In the genomic region with DNA sequence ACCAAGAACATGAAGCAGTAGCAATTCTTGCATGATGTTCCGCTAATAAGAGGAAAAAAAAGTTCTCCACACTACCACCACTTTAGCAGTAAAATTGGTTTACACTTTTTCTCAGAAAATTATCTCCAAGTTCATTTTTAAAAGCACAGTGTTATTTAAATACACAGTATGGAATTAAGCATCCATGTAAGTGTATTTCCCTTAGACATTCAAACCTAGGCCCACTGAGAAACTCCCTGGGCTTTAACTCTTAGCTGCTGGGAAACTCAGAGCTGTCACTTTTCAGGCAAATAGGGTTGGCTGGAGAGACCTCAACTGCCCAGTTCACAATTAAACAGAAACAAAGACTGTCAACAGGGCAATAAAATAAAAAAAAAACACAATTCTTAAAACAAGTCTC, we compare ENCODE assay signal across 11 cellular contexts. TPM values are rescaled to one million over a fixed set of nuclear protein-coding genes. Genes with fewer than 3 reads are reported as not detected.
DNase-seq lines count a peak whose midpoint lies in the region; ATAC-seq, FAIRE-seq and TF ChIP-seq lines count a peak whose summit lies in the region.
"Had no signal": no experiment of that assay in that cellular context is flagged by ENCODE, and none has a peak within 500 bp of the region (broad histone marks: within the 10 kb centered on the region; RNA-seq: fewer than 3 reads in every experiment).

No MANE protein-coding gene starts in this region.

- H3K4me3 ChIP-seq in ascending aorta, result peak overlapping the region; percentile 88 to 95
- peak overlapping the region in 1 of 3 experiments; percentile 81; a peak in 1 of 6 replicates for H3K4me3 ChIP-seq in HepG2 (replicated peaks in 1 of 3; ENCODE audit: insufficient read depth in 1 of 3, low read depth in 2 of 3, low read length in 3 of 3)
- peak overlapping the region; percentile 93 for H3K4me3 ChIP-seq in thymus (ENCODE audit: low read length)
- H3K4me3 ChIP-seq in Caco-2 (ENCODE audit: low read depth, low read length), result no peak overlapping the region

- CTCF ChIA-PET in activated CD4-positive, alpha-beta T cell treated with anti-CD3 and anti-CD28 coated beads, Interleukin-2, amount 10 ng/mL, durations not matched to agents 7 days and 5 days (lab: Charles Lee), result no interaction called here
- CTCF ChIA-PET in HepG2 (lab: Yijun Ruan, JAX; ENCODE audit: low intra/inter-chr PET ratio, low total read pairs) (no interaction called here), Caco-2 (lab: Charles Lee) (no interaction called here)

- H3K9me3 Mint-ChIP-seq in activated CD4-positive, alpha-beta T cell treated with anti-CD3 and anti-CD28 coated beads, Interleukin-2, amount 10 ng/mL, durations not matched to agents 7 days and 5 days, result no peaks in the 10 kb centered on the region
- no peaks in the 10 kb centered on the region for H3K9me3 Mint-ChIP-seq in Caco-2 (ENCODE audit: unreplicated experiment)

- BruUV-seq in HepG2 (replicated peaks; lab: Mats Ljungman, UMichigan), result no TSS peak
- no TSS peak for BruUV-seq in Caco-2 (replicated peaks; lab: Mats Ljungman, UMichigan)

- H3K79me2 ChIP-seq in HepG2 (ENCODE audit: insufficient read depth, low read length), result peaks cover 71% of the 10 kb centered on the region

- H3K4me2 ChIP-seq in HepG2 (ENCODE audit: low read depth, low read length), result peak overlapping the region; percentile 91

- H3K27me3 ChIP-seq in ascending aorta (no peaks in the 10 kb centered on the region), HepG2 (ENCODE audit: control insufficient read depth in 1 of 2, insufficient read depth in 2 of 2, low read length in 2 of 2) (no peaks in the 10 kb centered on the region), thymus (ENCODE audit: control insufficient read depth, insufficient read depth) (no peaks in the 10 kb centered on the region), Caco-2 (replicated peaks; ENCODE audit: control insufficient read depth, insufficient read depth, low read length) (no peaks in the 10 kb centered on the region)

- H3K4me1 Mint-ChIP-seq in activated CD4-positive, alpha-beta T cell treated with anti-CD3 and anti-CD28 coated beads, Interleukin-2, amount 10 ng/mL, durations not matched to agents 7 days and 5 days, result peaks cover 47% of the 10 kb centered on the region
- H3K4me1 Mint-ChIP-seq in Caco-2 (ENCODE audit: low read depth, unreplicated experiment), result no peaks in the 10 kb centered on the region

- H3K9me3 ChIP-seq in ascending aorta (no peaks in the 10 kb centered on the region), HepG2 (ENCODE audit: low read length) (no peaks in the 10 kb centered on the region), thymus (ENCODE audit: control insufficient read depth) (no peaks in the 10 kb centered on the region), Caco-2 (no peaks in the 10 kb centered on the region)

- 94% methylated on average over 1 of the region's 1 CpG for WGBS in HepG2 (ENCODE audit: low lambda C conversion rate)
- 65% methylated on average over 1 of the region's 1 CpG for WGBS in thymus

- intact Hi-C loops in ascending aorta (cut with DNase I) (no loop called here), HepG2 (cut with micrococcal nuclease; ENCODE audit: unreplicated experiment) (no loop called here), Caco-2 (cut with micrococcal nuclease; ENCODE audit: unreplicated experiment) (no loop called here)

- H2AFZ ChIP-seq in HepG2 (ENCODE audit: low read length), result no peak overlapping the region

- H3K27ac ChIP-seq in ascending aorta (peak overlapping the region; percentile 33 to 98), HepG2 (ENCODE audit: extremely low read length, insufficient read depth, low read length) (no peak overlapping the region), thymus (ENCODE audit: low read depth) (peak overlapping the region; percentile 81)
- H3K27ac ChIP-seq: C4-2B had no signal

- H3K36me3 ChIP-seq in ascending aorta, result no peaks in the 10 kb centered on the region
- no peaks in the 10 kb centered on the region for H3K36me3 ChIP-seq in HepG2 (replicated peaks in 1 of 2; ENCODE audit: control insufficient read depth in 1 of 2, insufficient read depth in 2 of 2, low read length in 2 of 2)
- H3K36me3 ChIP-seq in thymus (ENCODE audit: control insufficient read depth, insufficient read depth), result no peaks in the 10 kb centered on the region
- no peaks in the 10 kb centered on the region for H3K36me3 ChIP-seq in Caco-2 (ENCODE audit: control insufficient read depth, insufficient read depth, low read length)

- peak overlapping the region; percentile 92 for H3K27ac Mint-ChIP-seq in activated CD4-positive, alpha-beta T cell treated with anti-CD3 and anti-CD28 coated beads, Interleukin-2, amount 10 ng/mL, durations not matched to agents 7 days and 5 days
- no peak overlapping the region for H3K27ac Mint-ChIP-seq in Caco-2 (ENCODE audit: unreplicated experiment)

- FAIRE-seq in HepG2 (lab: Jason Lieb, UNC), result no peak

- no peak for TF ChIP-seq CTCF in ascending aorta (IDR thresholded peaks at IDR 0.05)
- TF ChIP-seq CTCF in HepG2 (CRISPR knock-in tag; IDR thresholded peaks at IDR 0.05), result no peak
- no peak for TF ChIP-seq CTCF in Caco-2 (IDR thresholded peaks at IDR 0.05; ENCODE audit: insufficient read depth in 1 of 2, low read depth in 1 of 2, low read length in 1 of 2, severe bottlenecking in 1 of 2, unreplicated experiment in 1 of 2)

- ATAC-seq in HepG2 (no peak), HG02678 (IDR thresholded peaks at IDR 0.05; ENCODE audit: unreplicated experiment) (no peak)

- DNase-seq in activated CD4-positive, alpha-beta T cell treated with anti-CD3 and anti-CD28 coated beads, Interleukin-2, amount 10 ng/mL, durations not matched to agents 7 days and 5 days, result no peak
- no peak for DNase-seq in activated CD4-positive, alpha-beta T cell treated with anti-CD3 and anti-CD28 coated beads for 1 hour
- DNase-seq in ascending aorta (ENCODE audit: low spot score in 2 of 2) (no peak), HepG2 (ENCODE audit: low spot score) (no peak), H4 (ENCODE audit: low spot score) (no peak), Caco-2 (no peak)
- DNase-seq: activated CD4-positive, CD25-positive, alpha-beta regulatory T cell; MM.1S had no signal

- in situ Hi-C loops in HepG2 (cut with HindIII; ENCODE audit: extremely low pct_ligation_motif_present, low pct_unique_long_range_greater_than_20kb), result no loop called here

- no peak for TF ChIP-seq EP300 in HepG2 (IDR thresholded peaks at IDR 0.05; ENCODE audit: low read depth in 2 of 2, low read length in 2 of 2)
- no peak for TF ChIP-seq EP300 in HepG2 (CRISPR knock-in tag; IDR thresholded peaks at IDR 0.05; ENCODE audit: borderline replicate concordance)

- H3K9ac ChIP-seq in HepG2 (ENCODE audit: insufficient read depth, low read depth, low read length), result peak overlapping the region; percentile 77; the same call in 1 of the 2 replicates

- POLR2A ChIA-PET in activated CD4-positive, alpha-beta T cell treated with anti-CD3 and anti-CD28 coated beads, Interleukin-2, amount 10 ng/mL, durations not matched to agents 7 days and 5 days (lab: Charles Lee), result no interaction called here
- POLR2A ChIA-PET in HepG2 (lab: Yijun Ruan, JAX), result interaction anchor here (1.1 kb wide), 1 partner anchor 25 kb away, joined by 3 read pairs; no protein-coding TSS in a partner anchor
- POLR2A ChIA-PET in Caco-2 (lab: Charles Lee), result no interaction called here

- no peak for TF ChIP-seq POLR2A in HepG2 (IDR thresholded peaks at IDR 0.05; ENCODE audit: insufficient read depth in 1 of 2, low read depth in 2 of 2, low read length in 2 of 2)

- 0 out of 2 replicates have a peak, but pooled peaks cover 5% of the 10 kb centered on the region for H4K20me1 ChIP-seq in HepG2 (ENCODE audit: insufficient read depth, low read length)

- peak overlapping the region; percentile 93 for H3K4me3 Mint-ChIP-seq in activated CD4-positive, alpha-beta T cell treated with anti-CD3 and anti-CD28 coated beads, Interleukin-2, amount 10 ng/mL, durations not matched to agents 7 days and 5 days
- no peak overlapping the region for H3K4me3 Mint-ChIP-seq in Caco-2 (ENCODE audit: unreplicated experiment)

- H3K36me3 Mint-ChIP-seq in activated CD4-positive, alpha-beta T cell treated with anti-CD3 and anti-CD28 coated beads, Interleukin-2, amount 10 ng/mL, durations not matched to agents 7 days and 5 days (ENCODE audit: low read depth), result peaks cover 6% of the 10 kb centered on the region
- H3K36me3 Mint-ChIP-seq in Caco-2 (ENCODE audit: insufficient read depth, unreplicated experiment), result no peaks in the 10 kb centered on the region

- no peaks in the 10 kb centered on the region for H3K27me3 Mint-ChIP-seq in activated CD4-positive, alpha-beta T cell treated with anti-CD3 and anti-CD28 coated beads, Interleukin-2, amount 10 ng/mL, durations not matched to agents 7 days and 5 days
- no peaks in the 10 kb centered on the region for H3K27me3 Mint-ChIP-seq in Caco-2 (ENCODE audit: insufficient read depth, unreplicated experiment)

- peaks cover 0 to 16% of the 10 kb centered on the region in 2 donors for H3K4me1 ChIP-seq in ascending aorta
- H3K4me1 ChIP-seq in HepG2 (ENCODE audit: insufficient read depth, low read length), result peaks cover 44% of the 10 kb centered on the region
- no peaks in the 10 kb centered on the region for H3K4me1 ChIP-seq in thymus (ENCODE audit: control insufficient read depth, insufficient read depth, low read length)
- H3K4me1 ChIP-seq in Caco-2, result no peaks in the 10 kb centered on the region

- no peak for TF ChIP-seq RAD21 in HepG2 (CRISPR knock-in tag; IDR thresholded peaks at IDR 0.05)

RNA-seq across cellular contexts. Expression of gene GNAQ, which starts 2.7 kb away (rescaled TPM):
- 10 to 100 TPM; 28.1 to 31.8 TPM for total RNA-seq in activated CD4-positive, alpha-beta T cell treated with anti-CD3 and anti-CD28 coated beads, Interleukin-2, amount 10 ng/mL, durations not matched to agents 7 days and 5 days
- total RNA-seq in ascending aorta (29.2 TPM), HepG2 (2016; rRNA removed; fragmentation: Illumina TruSeq; extraction: Trizol) (17.7 and 21.1 TPM in 2 replicates), Caco-2 (2022) (10.1 and 10.3 TPM in 2 replicates)
- total RNA-seq in HepG2 (2016; cell fraction: cytosol; rRNA removed; fragmentation: Illumina TruSeq; extraction: Trizol; ENCODE audit: low read depth), result 3.9 TPM in 2 replicates
- total RNA-seq in HepG2 (2016; cell fraction: insoluble cytoplasmic fraction; rRNA removed; fragmentation: Illumina TruSeq; extraction: Trizol), result 16.0 and 22.9 TPM in 2 replicates
- 9.6 and 12.7 TPM in 2 replicates for total RNA-seq in HepG2 (2016; cell fraction: membrane; rRNA removed; fragmentation: Illumina TruSeq; extraction: Trizol)
- 15.9 and 16.4 TPM in 2 replicates for total RNA-seq in HepG2 (2016; cell fraction: nucleus; rRNA removed; fragmentation: Illumina TruSeq; extraction: Trizol)
- polyA plus RNA-seq in HepG2 (2011; rRNA removed) (12.1 and 16.5 TPM in 2 replicates), thymus (23.5 TPM)
- polyA plus RNA-seq in HepG2 (2011; cell fraction: cytosol; rRNA removed), result 6.6 and 12.2 TPM in 2 replicates
- 11.5 and 15.2 TPM in 2 replicates for polyA plus RNA-seq in HepG2 (2011; cell fraction: nucleus; rRNA removed)
- 13.3 and 16.7 TPM in 2 replicates for polyA plus RNA-seq in HepG2 (2012)
- 0.83 and 1.0 TPM in 2 replicates for polyA plus RNA-seq in HepG2 (2016; cell fraction: cytosol; fragmentation: Illumina TruSeq; extraction: Trizol; ENCODE audit: low read depth)
- 19.8 and 20.8 TPM in 2 replicates for polyA plus RNA-seq in HepG2 (2016; cell fraction: insoluble cytoplasmic fraction; fragmentation: Illumina TruSeq; extraction: Trizol; ENCODE audit: low read depth)
- polyA plus RNA-seq in HepG2 (2016; cell fraction: membrane; fragmentation: Illumina TruSeq; extraction: Trizol; ENCODE audit: low read depth), result 6.1 and 6.3 TPM in 2 replicates
- polyA plus RNA-seq in HepG2 (2016; cell fraction: nucleus; fragmentation: Illumina TruSeq; extraction: Trizol; ENCODE audit: insufficient read depth, low read depth), result 13.6 and 15.9 TPM in 2 replicates
- polyA minus RNA-seq in HepG2 (2011; rRNA and poly(A)+ RNA removed; ENCODE audit: low replicate concordance), result 9.6 and 14.4 TPM in 2 replicates
- 18.0 and 30.7 TPM in 2 replicates for polyA minus RNA-seq in HepG2 (2011; cell fraction: cytosol; rRNA and poly(A)+ RNA removed)
- polyA minus RNA-seq in HepG2 (2011; cell fraction: nucleus; rRNA and poly(A)+ RNA removed), result 19.4 and 24.0 TPM in 2 replicates
- total RNA-seq in H4 (2014; rRNA removed; shearing (Covaris generic)), result 17.5 and 20.6 TPM in 2 replicates
